Comparison of ENCODE assay signal across 8 cellular contexts in the genomic region with DNA sequence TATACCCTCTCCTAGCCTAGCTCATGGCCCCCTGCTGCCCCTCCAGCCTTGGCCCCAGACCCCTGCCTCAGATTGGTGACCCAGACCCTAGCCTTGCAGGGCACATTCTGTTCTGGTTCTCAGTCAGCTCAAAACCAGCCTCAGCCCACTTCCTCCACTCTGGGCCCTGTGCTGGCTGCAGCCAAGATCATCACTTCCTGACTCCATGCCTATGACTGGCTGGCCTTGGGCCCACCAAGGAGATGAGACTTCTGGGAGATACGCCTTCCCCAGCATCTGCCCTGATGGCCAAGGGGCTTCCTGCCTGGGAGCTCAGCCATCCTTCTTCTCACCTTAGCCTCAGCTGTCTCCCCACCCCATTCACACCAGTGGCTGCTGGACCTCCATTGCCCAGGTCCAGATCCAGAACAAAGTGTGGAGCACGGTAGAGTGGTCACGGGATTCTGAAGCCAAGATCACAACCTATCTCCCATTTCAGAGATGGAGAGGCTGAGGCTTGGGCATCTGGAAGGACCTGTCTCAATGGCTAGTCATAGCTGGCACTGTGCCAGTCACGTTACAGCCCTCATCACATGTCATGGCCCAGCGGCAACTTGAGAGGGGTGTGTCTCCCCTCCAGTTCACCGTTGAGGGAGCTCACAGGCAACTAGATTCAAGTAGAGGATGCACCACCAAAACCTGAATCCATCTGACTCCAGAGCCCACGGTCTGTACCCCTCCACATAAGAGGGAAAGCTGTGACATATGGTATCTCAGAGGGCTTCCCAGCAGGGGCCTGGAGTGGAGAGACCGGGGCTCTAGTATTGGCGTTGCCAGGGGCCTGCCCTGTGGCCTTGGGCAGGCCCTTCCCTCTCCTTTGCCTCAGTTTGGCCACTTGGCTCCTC. TPM values are rescaled to one million over a fixed set of nuclear protein-coding genes. Genes with fewer than 3 reads are reported as not detected.
A peak's percentile ranks its signal among the peaks of the same experiment; 100 is the strongest.
DNase-seq lines count a peak whose midpoint lies in the region; ATAC-seq and TF ChIP-seq lines count a peak whose summit lies in the region.

No MANE protein-coding gene starts in this region.

- 64 to 91% methylated on average over 4 to 8 of the region's 9 CpGs for WGBS in upper lobe of left lung, 2 donors

- DNase-seq in DMS 273 treated with DMSO at 0.1 percent for 48 hours (lab: John Stamatoyannopoulos, UW): peak; percentile 35
- DNase-seq in Kasumi-1 (lab: John Stamatoyannopoulos, UW): peak; percentile 60 to 75
- DNase-seq in activated CD8-positive, alpha-beta T cell treated with anti-CD3 and anti-CD28 coated beads, Interleukin-2, amount 10 ng/mL, durations not matched to agents 7 days and 5 days: peak; percentile 75
- peak; percentile 69 for DNase-seq in iris pigment epithelial cell (ENCODE audit: low read depth)
- DNase-seq in upper lobe of left lung: peak in 1 of 2 donors; percentile 54
- no peak for DNase-seq in stimulated activated naive CD4-positive, alpha-beta T cell treated with Interleukin-2 at 50 U/mL for 16 hours (lab: John Stamatoyannopoulos, UW)

- H3K27me3 ChIP-seq in upper lobe of left lung: no peaks in the 10 kb centered on the region

- H3K27ac Mint-ChIP-seq in activated CD8-positive, alpha-beta T cell treated with anti-CD3 and anti-CD28 coated beads, Interleukin-2, amount 10 ng/mL, durations not matched to agents 7 days and 5 days: peak overlapping the region; percentile 98

- ATAC-seq in activated CD8-positive, alpha-beta T cell treated with anti-CD3 and anti-CD28 coated beads, Interleukin-2, amount 10 ng/mL, durations not matched to agents 7 days and 5 days: peak; percentile 86
- ATAC-seq in upper lobe of left lung (ENCODE audit: low FRiP score in 2 of 2): peak; percentile 23 to 35
- no peak for ATAC-seq in HG03039 (IDR thresholded peaks at IDR 0.05; ENCODE audit: unreplicated experiment)
- ATAC-seq in HG02884 (IDR thresholded peaks at IDR 0.05; ENCODE audit: unreplicated experiment): no peak

- peak in 1 of 4 donors; percentile 12 for TF ChIP-seq EP300 in upper lobe of left lung (IDR thresholded peaks at IDR 0.05)

- no peaks in the 10 kb centered on the region for H3K9me3 Mint-ChIP-seq in activated CD8-positive, alpha-beta T cell treated with anti-CD3 and anti-CD28 coated beads, Interleukin-2, amount 10 ng/mL, durations not matched to agents 7 days and 5 days (ENCODE audit: insufficient read depth)

- H3K27ac ChIP-seq in upper lobe of left lung: peak overlapping the region; percentile 70 to 74 (median 72)

- CTCF ChIA-PET in activated CD8-positive, alpha-beta T cell treated with anti-CD3 and anti-CD28 coated beads, Interleukin-2, amount 10 ng/mL, durations not matched to agents 7 days and 5 days (lab: Charles Lee): interaction anchor here (0.6 to 1.7 kb wide), 13 partner anchors 9 to 502 kb away, joined by 3 to 13 read pairs (median 4); a partner anchor contains a TSS

- no peaks in the 10 kb centered on the region for H3K36me3 Mint-ChIP-seq in activated CD8-positive, alpha-beta T cell treated with anti-CD3 and anti-CD28 coated beads, Interleukin-2, amount 10 ng/mL, durations not matched to agents 7 days and 5 days (ENCODE audit: low read depth)

- no peaks in the 10 kb centered on the region for H3K27me3 Mint-ChIP-seq in activated CD8-positive, alpha-beta T cell treated with anti-CD3 and anti-CD28 coated beads, Interleukin-2, amount 10 ng/mL, durations not matched to agents 7 days and 5 days (ENCODE audit: low read depth)

- peak overlapping the region in 1 of 4 donors; percentile 25 for H3K4me3 ChIP-seq in upper lobe of left lung

- TF ChIP-seq CTCF in upper lobe of left lung (IDR thresholded peaks at IDR 0.05): no peak

- POLR2A ChIA-PET in activated CD8-positive, alpha-beta T cell treated with anti-CD3 and anti-CD28 coated beads, Interleukin-2, amount 10 ng/mL, durations not matched to agents 7 days and 5 days (lab: Charles Lee): interaction anchor here (0.9 to 1.4 kb wide), 6 partner anchors 14 to 76 kb away, joined by 3 to 6 read pairs (median 4); no protein-coding TSS in a partner anchor

- peaks cover 35% of the 10 kb centered on the region for H3K4me1 Mint-ChIP-seq in activated CD8-positive, alpha-beta T cell treated with anti-CD3 and anti-CD28 coated beads, Interleukin-2, amount 10 ng/mL, durations not matched to agents 7 days and 5 days (ENCODE audit: low read depth)

- no peaks in the 10 kb centered on the region for H3K36me3 ChIP-seq in upper lobe of left lung

- H3K9me3 ChIP-seq in upper lobe of left lung: no peaks in the 10 kb centered on the region

- TF ChIP-seq POLR2A in upper lobe of left lung (IDR thresholded peaks at IDR 0.05): no peak

- peaks cover 32 to 37% (median 35%) of the 10 kb centered on the region in 4 donors for H3K4me1 ChIP-seq in upper lobe of left lung

- peak overlapping the region; percentile 70 for H3K4me3 Mint-ChIP-seq in activated CD8-positive, alpha-beta T cell treated with anti-CD3 and anti-CD28 coated beads, Interleukin-2, amount 10 ng/mL, durations not matched to agents 7 days and 5 days

RNA-seq across cellular contexts. Expression of a gene that starts 43.0 kb away (rescaled TPM):
- total RNA-seq in activated CD8-positive, alpha-beta T cell treated with anti-CD3 and anti-CD28 coated beads, Interleukin-2, amount 10 ng/mL, durations not matched to agents 7 days and 5 days: under 1 TPM; 0.26 to 0.31 TPM
- 1 to 10 TPM; 3.5 to 7.3 (median 4.3) TPM for total RNA-seq in upper lobe of left lung

RNA-seq across cellular contexts. Expression of a gene that starts 49.7 kb away (rescaled TPM):
- 10 to 100 TPM; 23.1 to 26.6 TPM for total RNA-seq in activated CD8-positive, alpha-beta T cell treated with anti-CD3 and anti-CD28 coated beads, Interleukin-2, amount 10 ng/mL, durations not matched to agents 7 days and 5 days
- 10 to 100 TPM in 4 of 6 donors, 1 to 10 TPM in 2; 5.7 to 34.6 (median 14.0) TPM for total RNA-seq in upper lobe of left lung

Comparison
In these comparisons a context has a peak if more than half of its experiments do, and no peak if none do; other contexts are left out.
1. ATAC-seq: peak in activated CD8-positive, alpha-beta T cell treated with anti-CD3 and anti-CD28 coated beads, Interleukin-2, amount 10 ng/mL, durations not matched to agents 7 days and 5 days (single experiment) and upper lobe of left lung (2 of 2); none in HG03039 (single experiment) and HG02884 (single experiment).